10 cellular contexts compared by ENCODE assay signal in genomic region chr13:27919299-27919933, GRCh38. TPM values are rescaled to one million over a fixed set of nuclear protein-coding genes. Genes with fewer than 3 reads are reported as not detected.
DNase-seq lines count a peak whose midpoint lies in the region; ATAC-seq, FAIRE-seq and TF ChIP-seq lines count a peak whose summit lies in the region.
"Had no signal": no experiment of that assay in that cellular context is flagged by ENCODE, and none has a peak within 500 bp of the region (broad histone marks: within the 10 kb centered on the region; RNA-seq: fewer than 3 reads in every experiment).

No MANE protein-coding gene starts in this region.

- intact Hi-C loops in left ventricle myocardium inferior (cut with micrococcal nuclease) (no loop called here), left cardiac atrium (cut with DNase I) (no loop called here)

- H3K27ac ChIP-seq in left ventricle myocardium inferior (replicated peaks): no peak overlapping the region

- peak overlapping the region; percentile 58 for H3K4me3 ChIP-seq in left ventricle myocardium inferior

- ATAC-seq in left cardiac atrium (no peak), GM21390 (IDR thresholded peaks at IDR 0.05; ENCODE audit: unreplicated experiment) (no peak)

- H3K4me3 Mint-ChIP-seq in type B pancreatic cell: peak overlapping the region; percentile 77

- H3K9me3 Mint-ChIP-seq in type B pancreatic cell: no peaks in the 10 kb centered on the region

- H3K27ac Mint-ChIP-seq in type B pancreatic cell: no peak overlapping the region

- H3K36me3 ChIP-seq in left ventricle myocardium inferior: no peaks in the 10 kb centered on the region

- peaks cover 46% of the 10 kb centered on the region for H3K4me1 ChIP-seq in left ventricle myocardium inferior

- FAIRE-seq in islet of Langerhans (lab: Jason Lieb, UNC): peak; percentile 81

- H3K36me3 Mint-ChIP-seq in type B pancreatic cell: no peaks in the 10 kb centered on the region

- DNase-seq in left ventricle myocardium inferior (no peak), left cardiac atrium (no peak), RKO (ENCODE audit: low spot score) (peak; percentile 81), type B pancreatic cell (ENCODE audit: extremely low spot score, unreplicated experiment) (no peak), GDM1 (lab: John Stamatoyannopoulos, UW) (no peak), D341Med (ENCODE audit: low spot score) (no peak)
- DNase-seq: anterior cingulate cortex had no signal

- peaks cover 90% of the 10 kb centered on the region for H3K27me3 Mint-ChIP-seq in type B pancreatic cell

- no peaks in the 10 kb centered on the region for H3K9me3 ChIP-seq in left ventricle myocardium inferior (replicated peaks)

- H3K27me3 ChIP-seq in left ventricle myocardium inferior (ENCODE audit: low read depth): peaks cover 100% of the 10 kb centered on the region

- H3K4me1 Mint-ChIP-seq in type B pancreatic cell (ENCODE audit: unreplicated experiment): peaks cover 8% of the 10 kb centered on the region

- TF ChIP-seq CTCF in left ventricle myocardium inferior (IDR thresholded peaks at IDR 0.05; ENCODE audit: borderline replicate concordance) (no peak), type B pancreatic cell (conservative IDR thresholded peaks at IDR 0.05) (no peak)

RNA-seq across cellular contexts. Expression of gene PDX1, which starts 0.4 kb away (rescaled TPM):
- total RNA-seq in left ventricle myocardium inferior: not detected
- not detected for total RNA-seq in left cardiac atrium
- total RNA-seq in type B pancreatic cell (ENCODE audit: low replicate concordance): 7.1 and 16.2 TPM in 2 replicates
- total RNA-seq: T-helper 2 cell treated with Interferon-gamma antibody and Interleukin-4, amounts not matched to agents 100 ng/mL and 5 ng/mL, for 36 hours had no signal

RNA-seq across cellular contexts. Expression of gene CDX2, which starts 49.7 kb away (rescaled TPM):
- total RNA-seq in left ventricle myocardium inferior (not detected), left cardiac atrium (not detected), type B pancreatic cell (ENCODE audit: low replicate concordance) (11.3 and 31.8 TPM in 2 replicates)
- total RNA-seq: T-helper 2 cell treated with Interferon-gamma antibody and Interleukin-4, amounts not matched to agents 100 ng/mL and 5 ng/mL, for 36 hours had no signal

Comparison
In these comparisons a context has a peak if more than half of its experiments do, and no peak if none do; other contexts are left out.
1. RNA of gene CDX2, which starts 49.7 kb away (total RNA-seq): 11.3 to 31.8 TPM in type B pancreatic cell; not detected in left ventricle myocardium inferior (single experiment) and not detected in left cardiac atrium; every median in the first group is over 10 times any median in the second.